16 cellular contexts compared by ENCODE assay signal in genomic region chr7:111006691-111007090, GRCh38.
"Had no signal": no experiment of that assay in that cellular context is flagged by ENCODE, and none has a peak within 500 bp of the region (broad histone marks: within the 10 kb centered on the region; RNA-seq: fewer than 3 reads in every experiment).

No MANE protein-coding gene starts in this region.

- H3K4me3 Mint-ChIP-seq: activated CD8-positive, alpha-beta T cell treated with anti-CD3 and anti-CD28 coated beads for 36 hours; activated naive CD8-positive, alpha-beta T cell treated with anti-CD3 and anti-CD28 coated beads, Interleukin-2, amount 10 ng/mL, durations not matched to agents 7 days and 5 days; activated T-cell treated with anti-CD3 and anti-CD28 coated beads, Interleukin-2, amount 50 U/mL, for 72 hours; brain; nephron progenitor cell had no signal

- H3K79me2 ChIP-seq: hepatocyte had no signal

- H3K9me3 Mint-ChIP-seq: activated CD8-positive, alpha-beta T cell treated with anti-CD3 and anti-CD28 coated beads for 36 hours; activated T-cell treated with anti-CD3 and anti-CD28 coated beads, Interleukin-2, amount 50 U/mL, for 72 hours; brain; nephron progenitor cell had no signal

- H3K27ac ChIP-seq: hepatocyte, ovary, sigmoid colon, transverse colon, VCaP had no signal

- H3K4me1 Mint-ChIP-seq: brain, nephron progenitor cell had no signal

- H3K36me3 Mint-ChIP-seq: brain had no signal

- H3K36me3 ChIP-seq: ovary, sigmoid colon, transverse colon had no signal

- H2AFZ ChIP-seq: hepatocyte had no signal

- H3K27me3 Mint-ChIP-seq: activated CD8-positive, alpha-beta T cell treated with anti-CD3 and anti-CD28 coated beads for 36 hours; activated naive CD8-positive, alpha-beta T cell treated with anti-CD3 and anti-CD28 coated beads, Interleukin-2, amount 10 ng/mL, durations not matched to agents 7 days and 5 days; brain had no signal

- H3K4me3 ChIP-seq: hepatocyte, ovary, sigmoid colon, transverse colon had no signal

- DNase-seq: activated CD4-positive, alpha-beta T cell treated with anti-CD3 and anti-CD28 coated beads for 4 hours; activated CD8-positive, alpha-beta memory T cell treated with anti-CD3 and anti-CD28 coated beads, Interleukin-2, amount 50 U/mL, for 4 hours; activated CD8-positive, alpha-beta T cell treated with anti-CD3 and anti-CD28 coated beads for 36 hours; activated naive CD8-positive, alpha-beta T cell treated with anti-CD3 and anti-CD28 coated beads, Interleukin-2, amount 10 ng/mL, durations not matched to agents 7 days and 5 days; activated T-cell treated with anti-CD3 and anti-CD28 coated beads, Interleukin-2, amount 50 U/mL, for 72 hours; mesendoderm; nephron progenitor cell; ovary; sigmoid colon; stimulated activated CD4-positive, alpha-beta T cell treated with anti-CD3 and anti-CD28 coated beads, Interleukin-12 subunit alpha, Interleukin-12 subunit beta, amount 100 ng/mL, for 4 hours; stimulated activated naive CD4-positive, alpha-beta T cell; substantia nigra; transverse colon had no signal

- H3K27me3 ChIP-seq: hepatocyte, ovary, sigmoid colon, transverse colon had no signal

- H3K4me1 ChIP-seq: sigmoid colon, transverse colon had no signal

- H3K27ac Mint-ChIP-seq: activated CD8-positive, alpha-beta T cell treated with anti-CD3 and anti-CD28 coated beads for 36 hours; activated naive CD8-positive, alpha-beta T cell treated with anti-CD3 and anti-CD28 coated beads, Interleukin-2, amount 10 ng/mL, durations not matched to agents 7 days and 5 days; activated T-cell treated with anti-CD3 and anti-CD28 coated beads, Interleukin-2, amount 50 U/mL, for 72 hours; brain; nephron progenitor cell had no signal

- H3K4me2 ChIP-seq: hepatocyte had no signal

- H3K9me3 ChIP-seq: ovary, sigmoid colon, transverse colon had no signal
